Comparison of ENCODE assay signal across 16 cellular contexts in the genomic region with DNA sequence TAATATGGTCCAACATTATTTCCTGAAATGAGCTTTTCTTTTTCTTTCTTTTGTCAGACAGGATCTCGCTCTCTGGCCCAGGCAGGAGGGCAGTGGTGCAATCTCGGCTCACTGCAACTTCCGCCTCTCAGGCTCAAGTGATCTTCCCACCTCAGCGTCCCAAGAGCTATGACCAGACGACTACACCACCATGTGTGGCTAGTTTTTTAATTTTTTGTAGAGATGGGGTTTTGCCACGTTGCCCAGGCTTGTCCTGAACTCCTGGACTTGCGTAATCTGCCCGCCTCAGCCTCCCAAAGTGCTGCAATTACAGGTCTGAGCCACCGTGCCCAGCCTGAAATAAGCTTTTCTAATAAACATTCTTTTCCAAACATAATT. TPM values are rescaled to one million over a fixed set of nuclear protein-coding genes. Genes with fewer than 3 reads are reported as not detected.
DNase-seq lines count a peak whose midpoint lies in the region; ATAC-seq and TF ChIP-seq lines count a peak whose summit lies in the region.
"Had no signal": no experiment of that assay in that cellular context is flagged by ENCODE, and none has a peak within 500 bp of the region (broad histone marks: within the 10 kb centered on the region; RNA-seq: fewer than 3 reads in every experiment).

No MANE protein-coding gene starts in this region.

- H3K4me3 Mint-ChIP-seq in HFFc6: peak overlapping the region; percentile 24
- H3K4me3 Mint-ChIP-seq: T-helper 1 cell treated with Interleukin-12 subunit alpha and Interleukin-12 subunit beta and Interleukin-4 antibody, amounts not matched to agents 30 μg/mL and 1 μg/mL, for 36 hours had no signal

- TF ChIP-seq CTCF in HFFc6 (IDR thresholded peaks at IDR 0.05) (no peak), left lung (IDR thresholded peaks at IDR 0.05) (no peak)

- H3K36me3 ChIP-seq in ACC112 (ENCODE audit: insufficient read depth, low read length) (peaks cover 12% of the 10 kb centered on the region; the same call in 1 of the 2 replicates), left lung (peaks cover 0 to 77% of the 10 kb centered on the region in 2 donors)

- ATAC-seq in left lung: peak; percentile 30
- ATAC-seq: Panc1 had no signal

- no peaks in the 10 kb centered on the region for H3K27me3 ChIP-seq in ACC112 (ENCODE audit: insufficient read depth, low read length)
- H3K27me3 ChIP-seq in left lung: no peaks in the 10 kb centered on the region

- H3K36me3 Mint-ChIP-seq in HFFc6 (ENCODE audit: low read depth): peaks cover 35% of the 10 kb centered on the region

- H3K27ac Mint-ChIP-seq in HFFc6: peak overlapping the region; percentile 86

- peaks cover 38% of the 10 kb centered on the region for H3K4me1 ChIP-seq in ACC112 (ENCODE audit: control insufficient read depth, insufficient read depth, low read length, unreplicated experiment)
- H3K4me1 ChIP-seq in left lung: no peaks in the 10 kb centered on the region
- H3K4me1 ChIP-seq: parathyroid adenoma had no signal

- no peak for DNase-seq in HFFc6
- DNase-seq in amniotic epithelial cell (ENCODE audit: low read depth): peak; percentile 24
- peak in 1 of 2 donors; percentile 73 for DNase-seq in left lung
- DNase-seq in GM03348 (ENCODE audit: low spot score): no peak
- no peak for DNase-seq in activated T-cell treated with anti-CD3 and anti-CD28 coated beads, Interleukin-2, amount 50 U/mL, for 1 hour
- DNase-seq in SK-N-DZ (ENCODE audit: low spot score): no peak
- no peak for DNase-seq in NCI-H774 (lab: John Stamatoyannopoulos, UW)
- DNase-seq: activated CD4-positive, alpha-beta T cell treated with anti-CD3 and anti-CD28 coated beads for 4 hours; NCI-H1417; NCI-H510A treated with DMSO at 0.1 percent for 48 hours; stimulated activated CD4-positive, alpha-beta T cell treated with anti-CD3 and anti-CD28 coated beads, Interleukin-12 subunit alpha, Interleukin-12 subunit beta, amount 100 ng/mL, for 4 hours; substantia nigra had no signal

- peaks cover 52% of the 10 kb centered on the region for H3K4me1 Mint-ChIP-seq in HFFc6 (ENCODE audit: low read depth)

- H3K9me3 ChIP-seq in left lung: no peaks in the 10 kb centered on the region

- 0 out of 2 replicates have a peak, but pooled peaks cover 3% of the 10 kb centered on the region for H3K27me3 Mint-ChIP-seq in HFFc6 (ENCODE audit: insufficient read depth)

- H3K4me3 ChIP-seq in ACC112 (ENCODE audit: low read depth, low read length) (no peak overlapping the region), left lung (no peak overlapping the region)

- H3K9me3 Mint-ChIP-seq in HFFc6: no peaks in the 10 kb centered on the region
- H3K9me3 Mint-ChIP-seq: T-helper 1 cell treated with Interleukin-12 subunit alpha and Interleukin-12 subunit beta and Interleukin-4 antibody, amounts not matched to agents 30 μg/mL and 1 μg/mL, for 36 hours had no signal

- peak overlapping the region; percentile 69 for H3K27ac ChIP-seq in ACC112 (ENCODE audit: low read depth, low read length)
- peak overlapping the region in 1 of 2 donors; percentile 6 for H3K27ac ChIP-seq in left lung
- H3K27ac ChIP-seq: parathyroid adenoma had no signal

- intact Hi-C loops in left lung (cut with DNase I): no loop called here

- no peak overlapping the region for H2AFZ ChIP-seq in ACC112 (ENCODE audit: low read length, unreplicated experiment)
- H2AFZ ChIP-seq: parathyroid adenoma had no signal

- H3K79me2 ChIP-seq in ACC112 (ENCODE audit: control insufficient read depth, insufficient read depth, low read length, unreplicated experiment): peaks cover 3% of the 10 kb centered on the region
- H3K79me2 ChIP-seq: parathyroid adenoma had no signal

RNA-seq across cellular contexts. Expression of a gene that starts 48.6 kb away (rescaled TPM):
- total RNA-seq in HFFc6 (2021; fragmentation: NEBNext Ultra II Directional; extraction: Animal tissue kit (Norgen Biotek cat#: 25700)): 10 to 100 TPM; 42.5 to 55.7 (median 51.3) TPM
- 10 to 100 TPM; 28.7 to 36.3 TPM for total RNA-seq in left lung
- polyA plus RNA-seq in SK-N-DZ (2014; cell fraction: cytosol; rRNA removed): 19.8 and 21.6 TPM in 2 replicates
- polyA plus RNA-seq in SK-N-DZ (2014; cell fraction: nucleus; rRNA removed): 9.6 and 13.0 TPM in 2 replicates
